Comparison of ENCODE assay signal across 19 cellular contexts in the genomic region with DNA sequence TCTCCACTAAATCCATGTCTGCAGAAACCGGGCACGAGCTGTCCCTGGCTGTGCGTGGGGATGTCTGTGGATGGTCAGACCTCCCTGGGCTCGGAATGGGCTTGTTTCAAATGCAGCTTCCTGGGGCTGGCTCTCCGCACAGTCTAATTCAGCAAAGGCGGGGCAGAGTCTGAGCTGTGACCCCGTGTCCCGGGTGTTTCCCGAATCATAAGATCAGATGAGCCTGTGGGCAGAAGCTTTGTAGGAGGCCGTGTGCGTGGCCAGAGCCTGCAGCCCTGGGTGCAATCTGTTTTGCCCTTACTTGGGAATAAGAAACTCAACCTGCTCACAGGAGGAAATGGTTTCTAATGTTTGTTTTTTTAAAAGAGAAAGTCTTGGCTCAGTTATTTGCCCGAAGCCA. TPM values are rescaled to one million over a fixed set of nuclear protein-coding genes. Genes with fewer than 3 reads are reported as not detected.
DNase-seq lines count a peak whose midpoint lies in the region; ATAC-seq and TF ChIP-seq lines count a peak whose summit lies in the region.
"Had no signal": no experiment of that assay in that cellular context is flagged by ENCODE, and none has a peak within 500 bp of the region (broad histone marks: within the 10 kb centered on the region; RNA-seq: fewer than 3 reads in every experiment).

No MANE protein-coding gene starts in this region.

- H3K9me3 Mint-ChIP-seq in chondrocyte (ENCODE audit: low read depth) = no peaks in the 10 kb centered on the region
- peaks cover 8% of the 10 kb centered on the region for H3K9me3 Mint-ChIP-seq in endodermal cell
- no peaks in the 10 kb centered on the region for H3K9me3 Mint-ChIP-seq in activated T-helper 17 cell treated with anti-CD3 and anti-CD28 coated beads, Interleukin-2, amount 50 U/mL, for 72 hours
- H3K9me3 Mint-ChIP-seq: activated B cell treated with CpG ODN at 0.5 μM for 24 hours, IgD-negative memory B cell had no signal

- H3K27me3 ChIP-seq in endodermal cell (ENCODE audit: control insufficient read depth, insufficient read depth, low read length, poor library complexity, severe bottlenecking) = peaks cover 6% of the 10 kb centered on the region
- H3K27me3 ChIP-seq: cardiac muscle cell, upper lobe of left lung had no signal

- no peak for DNase-seq in chondrocyte (ENCODE audit: low spot score)
- DNase-seq in iris pigment epithelial cell (ENCODE audit: low read depth) = peak; percentile 78
- peak; percentile 80 for DNase-seq in renal cortical epithelial cell (ENCODE audit: low read depth)
- DNase-seq in endodermal cell = no peak
- no peak for DNase-seq in activated CD8-positive, alpha-beta memory T cell treated with anti-CD3 and anti-CD28 coated beads for 24 hours
- no peak for DNase-seq in GM03348 (ENCODE audit: low spot score)
- DNase-seq: activated B cell treated with CpG ODN at 0.5 μM for 24 hours; activated CD8-positive, alpha-beta memory T cell treated with anti-CD3 and anti-CD28 coated beads, Interleukin-2, amount 10 ng/mL, durations not matched to agents 7 days and 5 days; activated naive CD4-positive, alpha-beta T cell; NCI-H1105 treated with DMSO at 0.1 percent for 48 hours; NCI-H345; stimulated activated CD4-positive, alpha-beta T cell treated with anti-CD3 and anti-CD28 coated beads, Interleukin-2, amount 100 ng/mL, for 24 hours; upper lobe of left lung had no signal

- no peak overlapping the region for H3K4me3 ChIP-seq in HEK293 (ENCODE audit: low read depth, low read length)
- no peak overlapping the region for H3K4me3 ChIP-seq in endodermal cell (ENCODE audit: low read length)
- H3K4me3 ChIP-seq: BLaER1 treated with 17β-estradiol and CSF1 and Interleukin-3, amounts not matched to agents 10 nM and 100 nM; cardiac muscle cell; upper lobe of left lung had no signal

- no peaks in the 10 kb centered on the region for H3K4me1 ChIP-seq in HEK293 (ENCODE audit: control insufficient read depth, insufficient read depth, low read length)
- peaks cover 4% of the 10 kb centered on the region for H3K4me1 ChIP-seq in endodermal cell (ENCODE audit: control insufficient read depth, insufficient read depth, low read length)
- H3K4me1 ChIP-seq: parathyroid adenoma had no signal

- H3K27ac Mint-ChIP-seq in chondrocyte (ENCODE audit: unreplicated experiment) (peak overlapping the region; percentile 68), endodermal cell (no peak overlapping the region)
- no peak overlapping the region for H3K27ac Mint-ChIP-seq in activated T-helper 17 cell treated with anti-CD3 and anti-CD28 coated beads, Interleukin-2, amount 50 U/mL, for 72 hours
- H3K27ac Mint-ChIP-seq: activated B cell treated with CpG ODN at 0.5 μM for 24 hours; activated CD8-positive, alpha-beta memory T cell treated with anti-CD3 and anti-CD28 coated beads, Interleukin-2, amount 10 ng/mL, durations not matched to agents 7 days and 5 days; IgD-negative memory B cell had no signal

- H3K4me1 Mint-ChIP-seq in chondrocyte (ENCODE audit: low read depth) (peaks cover 12% of the 10 kb centered on the region), endodermal cell (no peaks in the 10 kb centered on the region)
- H3K4me1 Mint-ChIP-seq in activated T-helper 17 cell treated with anti-CD3 and anti-CD28 coated beads, Interleukin-2, amount 50 U/mL, for 72 hours = no peaks in the 10 kb centered on the region
- H3K4me1 Mint-ChIP-seq: IgD-negative memory B cell had no signal

- H3K9me3 ChIP-seq in HEK293 (ENCODE audit: control insufficient read depth, insufficient read depth, low read depth, low read length) = no peaks in the 10 kb centered on the region
- H3K9me3 ChIP-seq in endodermal cell (ENCODE audit: control insufficient read depth, low read length) = no peaks in the 10 kb centered on the region
- H3K9me3 ChIP-seq: upper lobe of left lung had no signal

- H3K27ac ChIP-seq in HEK293 (ENCODE audit: extremely low read depth, low read depth, low read length) = no peak overlapping the region
- H3K27ac ChIP-seq in endodermal cell (ENCODE audit: low read depth, low read length) = no peak overlapping the region
- H3K27ac ChIP-seq: BLaER1 treated with 17β-estradiol and CSF1 and Interleukin-3, amounts not matched to agents 10 nM and 100 nM; cardiac muscle cell; parathyroid adenoma; upper lobe of left lung had no signal

- CTCF ChIA-PET in HEK293 (lab: Yijun Ruan, JAX) = interaction anchor here (0.5 to 1.0 kb wide), 3 partner anchors 24 to 408 kb away, joined by 3 to 6 read pairs (median 3); no protein-coding TSS in a partner anchor

- TF ChIP-seq CTCF in HEK293 (tag by site-specific recombination; IDR thresholded peaks at IDR 0.05) (no peak), chondrocyte (IDR thresholded peaks at IDR 0.05) (no peak), endodermal cell (conservative IDR thresholded peaks at IDR 0.05) (no peak)

- no peak for ATAC-seq in activated T-helper 17 cell treated with anti-CD3 and anti-CD28 coated beads, Interleukin-2, amount 50 U/mL, for 72 hours (replicated peaks)
- ATAC-seq: activated CD8-positive, alpha-beta memory T cell treated with anti-CD3 and anti-CD28 coated beads, Interleukin-2, amount 10 ng/mL, durations not matched to agents 7 days and 5 days had no signal

- no peaks in the 10 kb centered on the region for H3K36me3 Mint-ChIP-seq in chondrocyte (ENCODE audit: low read depth)
- H3K36me3 Mint-ChIP-seq in endodermal cell (ENCODE audit: low read depth) = no peaks in the 10 kb centered on the region
- no peaks in the 10 kb centered on the region for H3K36me3 Mint-ChIP-seq in activated T-helper 17 cell treated with anti-CD3 and anti-CD28 coated beads, Interleukin-2, amount 50 U/mL, for 72 hours (ENCODE audit: low read depth)
- H3K36me3 Mint-ChIP-seq: activated CD8-positive, alpha-beta memory T cell treated with anti-CD3 and anti-CD28 coated beads, Interleukin-2, amount 10 ng/mL, durations not matched to agents 7 days and 5 days; IgD-negative memory B cell had no signal

- POLR2A ChIA-PET in HEK293 (lab: Yijun Ruan, JAX) = interaction anchor here (0.6 to 0.9 kb wide), 2 partner anchors 24 to 45 kb away, joined by 3 read pairs; no protein-coding TSS in a partner anchor

- H3K27me3 Mint-ChIP-seq in chondrocyte (ENCODE audit: low read depth) (no peaks in the 10 kb centered on the region), endodermal cell (ENCODE audit: insufficient read depth) (peaks cover 6% of the 10 kb centered on the region)
- H3K27me3 Mint-ChIP-seq in activated T-helper 17 cell treated with anti-CD3 and anti-CD28 coated beads, Interleukin-2, amount 50 U/mL, for 72 hours = no peaks in the 10 kb centered on the region
- H3K27me3 Mint-ChIP-seq: activated B cell treated with CpG ODN at 0.5 μM for 24 hours; activated CD8-positive, alpha-beta memory T cell treated with anti-CD3 and anti-CD28 coated beads, Interleukin-2, amount 10 ng/mL, durations not matched to agents 7 days and 5 days had no signal

- H3K4me3 Mint-ChIP-seq in chondrocyte (ENCODE audit: unreplicated experiment) (no peak overlapping the region), endodermal cell (no peak overlapping the region)
- no peak overlapping the region for H3K4me3 Mint-ChIP-seq in activated T-helper 17 cell treated with anti-CD3 and anti-CD28 coated beads, Interleukin-2, amount 50 U/mL, for 72 hours
- H3K4me3 Mint-ChIP-seq: activated B cell treated with CpG ODN at 0.5 μM for 24 hours; activated CD8-positive, alpha-beta memory T cell treated with anti-CD3 and anti-CD28 coated beads, Interleukin-2, amount 10 ng/mL, durations not matched to agents 7 days and 5 days; IgD-negative memory B cell had no signal

- H3K36me3 ChIP-seq in HEK293 (ENCODE audit: control insufficient read depth in 2 of 2, insufficient read depth in 1 of 2, low read length in 2 of 2) (no peaks in the 10 kb centered on the region), endodermal cell (ENCODE audit: control insufficient read depth, insufficient read depth, low read length) (no peaks in the 10 kb centered on the region)
- H3K36me3 ChIP-seq: BLaER1 treated with 17β-estradiol and CSF1 and Interleukin-3, amounts not matched to agents 10 nM and 100 nM; cardiac muscle cell; upper lobe of left lung had no signal

- 79 to 87% methylated on average over 12 of the region's 12 CpGs for WGBS in endodermal cell (ENCODE audit: insufficient coverage in 1 of 2, insufficient read length in 1 of 2), 2 experiments

- H3K9ac ChIP-seq in endodermal cell (ENCODE audit: extremely low read depth, low read length, poor library complexity, severe bottlenecking) = no peak overlapping the region
- H3K9ac ChIP-seq: BLaER1 treated with 17β-estradiol and CSF1 and Interleukin-3, amounts not matched to agents 10 nM and 100 nM; parathyroid adenoma had no signal

TF ChIP-seq in HEK293, 187 proteins besides CTCF, POLR2A, EP300 and RAD21 (continues in another document):
- TF ChIP-seq ZNF174 (tag by site-specific recombination; IDR thresholded peaks at IDR 0.05) (no peak), ZNF426 (tag by site-specific recombination; IDR thresholded peaks at IDR 0.05) (no peak), ZNF521 (tag by site-specific recombination; IDR thresholded peaks at IDR 0.05) (no peak)

RNA-seq across cellular contexts. Expression of a gene that starts 13.9 kb away (rescaled TPM):
- total RNA-seq in chondrocyte = 62.1 to 68.9 TPM (median 68.1 TPM) in 3 replicates
- 76.2 and 80.7 TPM in 2 replicates for total RNA-seq in renal cortical epithelial cell
- total RNA-seq in endodermal cell = 10 to 100 TPM; 26.5 to 29.0 TPM
- polyA plus RNA-seq in endodermal cell (2013, experiment 1 of 2) = 21.8 TPM
- polyA plus RNA-seq in endodermal cell (2013, experiment 2 of 2) = 17.4 TPM
- total RNA-seq in activated T-helper 17 cell treated with anti-CD3 and anti-CD28 coated beads, Interleukin-2, amount 50 U/mL, for 72 hours = 1 to 10 TPM; 1.9 to 2.6 TPM

RNA-seq across cellular contexts. Expression of a gene that starts 18.0 kb away (rescaled TPM):
- 223 to 306 TPM (median 303 TPM) in 3 replicates for total RNA-seq in chondrocyte
- total RNA-seq in renal cortical epithelial cell = 83.2 and 170 TPM in 2 replicates
- 100 to 1,000 TPM; 488 to 575 TPM for total RNA-seq in endodermal cell
- polyA plus RNA-seq in endodermal cell (2013, experiment 1 of 2) = 171 TPM
- 199 TPM for polyA plus RNA-seq in endodermal cell (2013, experiment 2 of 2)
- 100 to 1,000 TPM; 348 to 436 TPM for total RNA-seq in activated T-helper 17 cell treated with anti-CD3 and anti-CD28 coated beads, Interleukin-2, amount 50 U/mL, for 72 hours

RNA-seq across cellular contexts. Expression of a gene that starts 51.2 kb away (rescaled TPM):
- total RNA-seq in chondrocyte = 12.3 to 14.1 TPM (median 13.7 TPM) in 3 replicates
- total RNA-seq in renal cortical epithelial cell = 15.0 and 15.8 TPM in 2 replicates
- 10 to 100 TPM; 75.0 to 80.3 TPM for total RNA-seq in endodermal cell
- 8.9 TPM for polyA plus RNA-seq in endodermal cell (2013, experiment 1 of 2)
- polyA plus RNA-seq in endodermal cell (2013, experiment 2 of 2) = 10.2 TPM
- total RNA-seq in activated T-helper 17 cell treated with anti-CD3 and anti-CD28 coated beads, Interleukin-2, amount 50 U/mL, for 72 hours = 1 to 10 TPM; 2.5 to 3.5 TPM

RNA-seq across cellular contexts. Expression of a gene that starts 55.6 kb away (rescaled TPM):
- not detected in 3 replicates for total RNA-seq in chondrocyte
- 2.1 TPM in 1 of 2 replicates, not detected in the other for total RNA-seq in renal cortical epithelial cell
- not detected for total RNA-seq in endodermal cell
- not detected for polyA plus RNA-seq in endodermal cell (2013, experiment 1 of 2)
- polyA plus RNA-seq in endodermal cell (2013, experiment 2 of 2) = not detected
- total RNA-seq in activated T-helper 17 cell treated with anti-CD3 and anti-CD28 coated beads, Interleukin-2, amount 50 U/mL, for 72 hours = 100 to 1,000 TPM; 202 to 297 TPM
- polyA plus RNA-seq: cardiac muscle cell, IgD-negative memory B cell had no signal

Comparison
In these comparisons a context has a peak if more than half of its experiments do, and no peak if none do; other contexts are left out.
1. DNase-seq: peak in iris pigment epithelial cell (single experiment) and renal cortical epithelial cell (single experiment); none in chondrocyte (single experiment), endodermal cell (single experiment), activated CD8-positive, alpha-beta memory T cell treated with anti-CD3 and anti-CD28 coated beads for 24 hours (single experiment) and GM03348 (single experiment).
2. RNA of a gene that starts 13.9 kb away (total RNA-seq): 76.2 to 80.7 TPM in renal cortical epithelial cell, 62.1 to 68.9 TPM in chondrocyte and 26.5 to 29.0 TPM in endodermal cell; 1.9 to 2.6 TPM in activated T-helper 17 cell treated with anti-CD3 and anti-CD28 coated beads, Interleukin-2, amount 50 U/mL, for 72 hours; every median in the first group is over 4 times any median in the second.